ENCODE assay signal across 7 cellular contexts in genomic region chr4:122110304-122110703, GRCh38. TPM values are rescaled to one million over a fixed set of nuclear protein-coding genes. Genes with fewer than 3 reads are reported as not detected.
DNase-seq lines count a peak whose midpoint lies in the region; FAIRE-seq and TF ChIP-seq lines count a peak whose summit lies in the region.
"Not testable (repeated sequence)": the region's sequence is repeated elsewhere in the genome, so short reads cannot be mapped to it uniquely, and the experiment has no call there.

No MANE protein-coding gene starts in this region.

- H3K14ac ChIP-seq in H1 (ENCODE audit: insufficient read length); trophoblast cell (ENCODE audit: low read length): not testable (repeated sequence)

- H4K12ac ChIP-seq in trophoblast cell (ENCODE audit: low read depth, low read length): peak overlapping the region; percentile 43

- H3K9me3 ChIP-seq in PC-9 (ENCODE audit: insufficient read depth, low read depth); H1 (ENCODE audit: insufficient read depth in 2 of 2, low read depth in 1 of 2, low read length in 1 of 2); trophoblast cell (ENCODE audit: insufficient read depth, low read depth, low read length): not testable (repeated sequence)

- H3K4me3 ChIP-seq in PC-9: peak overlapping the region; percentile 44; the same call in 1 of the 2 replicates
- not testable (repeated sequence) for H3K4me3 ChIP-seq in H1 (ENCODE audit: extremely low read depth in 1 of 4, insufficient read depth in 2 of 4, low read depth in 3 of 4, low read length in 4 of 4); trophoblast cell (ENCODE audit: low read depth, low read length)

- not testable (repeated sequence) for H2BK120ac ChIP-seq in H1 (replicated peaks; ENCODE audit: low read depth, low read length); trophoblast cell (ENCODE audit: insufficient read depth, low read length, poor library complexity)

- not testable (repeated sequence) for H3K9ac ChIP-seq in H1 (replicated peaks in 1 of 4; ENCODE audit: extremely low read depth in 1 of 4, low read depth in 3 of 4, low read length in 3 of 4); trophoblast cell (ENCODE audit: low read length)

- peak; percentile 63 for DNase-seq in DMS53 (lab: John Stamatoyannopoulos, UW)
- peak in 2 of 3 experiments; percentile 70 to 79 for DNase-seq in NCI-H1417 (lab: John Stamatoyannopoulos, UW)
- peak; percentile 3 for DNase-seq in NCI-H2171 (lab: John Stamatoyannopoulos, UW)
- DNase-seq in PC-9: peak in 1 of 2 experiments; percentile 14
- peak in 1 of 2 experiments; percentile 52 for DNase-seq in H1 (ENCODE audit: low read depth in 1 of 2, low spot score in 2 of 2)
- DNase-seq in trophoblast cell: not testable (repeated sequence)

- not testable (repeated sequence) for H4K20me1 ChIP-seq in PC-9 (ENCODE audit: insufficient read depth); H1 (replicated peaks in 1 of 2; ENCODE audit: control insufficient read depth in 1 of 2, insufficient read depth in 2 of 2, low read length in 2 of 2)

- peak overlapping the region; percentile 48; the same call in 1 of the 2 replicates for H3K18ac ChIP-seq in H1 (ENCODE audit: extremely low read depth, low read length)
- not testable (repeated sequence) for H3K18ac ChIP-seq in trophoblast cell (ENCODE audit: low read length)

- H3K23me2 ChIP-seq in H1 (ENCODE audit: low read depth, low read length): not testable (repeated sequence)

- FAIRE-seq in H1 (lab: Jason Lieb, UNC): not testable (repeated sequence)

- peak overlapping the region; percentile 50 for H3K4me2 ChIP-seq in PC-9
- not testable (repeated sequence) for H3K4me2 ChIP-seq in H1 (ENCODE audit: insufficient read depth in 1 of 2, low read depth in 2 of 2, low read length in 2 of 2); trophoblast cell (ENCODE audit: low read length)

- TF ChIP-seq POLR2A in H1 (IDR thresholded peaks at IDR 0.05; ENCODE audit: control extremely low read depth in 1 of 2, low read depth in 2 of 2, low read length in 2 of 2): not testable (repeated sequence)

- not testable (repeated sequence) for TF ChIP-seq EP300 in H1 (IDR thresholded peaks at IDR 0.05; ENCODE audit: borderline replicate concordance in 1 of 2, low read depth in 2 of 2, low read length in 2 of 2)

- H3K27me3 ChIP-seq in PC-9 (ENCODE audit: insufficient read depth, low read depth); H1 (replicated peaks in 1 of 4; ENCODE audit: control insufficient read depth in 3 of 4, extremely low read depth in 1 of 4, insufficient read depth in 3 of 4, low read length in 3 of 4); trophoblast cell (ENCODE audit: insufficient read depth, low read length): not testable (repeated sequence)

- H3K4me1 ChIP-seq in PC-9 (replicated peaks; ENCODE audit: insufficient read depth); H1 (replicated peaks in 1 of 4; ENCODE audit: control insufficient read depth in 3 of 4, insufficient read depth in 4 of 4, low read length in 3 of 4); trophoblast cell (ENCODE audit: control insufficient read depth in 1 of 2, insufficient read depth in 2 of 2, low read length in 2 of 2): not testable (repeated sequence)

- H2BK12ac ChIP-seq in H1 (ENCODE audit: low read depth, low read length); trophoblast cell (ENCODE audit: low read length): not testable (repeated sequence)

- H4K5ac ChIP-seq in H1 (ENCODE audit: insufficient read length, low read depth, low read length): not testable (repeated sequence)

- WGBS in H1 (ENCODE audit: extremely low coverage in 1 of 2, insufficient coverage in 1 of 2, insufficient read length in 1 of 2, insufficient replicate concordance in 2 of 2, low coverage in 1 of 2, low lambda C conversion rate in 2 of 2, missing lambda C conversion rate in 1 of 2), 2 experiments: 95% methylated on average over 11 of the region's 14 CpGs; no CpG with 5 or more reads in 1 of the 2 experiments
- no CpG with 5 or more reads among the region's 14 CpGs for WGBS in trophoblast cell (ENCODE audit: extremely low coverage, insufficient coverage, insufficient read length)

- peak overlapping the region; percentile 63 for H2AFZ ChIP-seq in PC-9
- not testable (repeated sequence) for H2AFZ ChIP-seq in H1 (ENCODE audit: low read length); trophoblast cell (ENCODE audit: insufficient read depth, low read length, poor library complexity)

- not testable (repeated sequence) for H2BK15ac ChIP-seq in H1 (ENCODE audit: low read length)

- H3F3A ChIP-seq in PC-9 (ENCODE audit: insufficient read depth, low read depth): not testable (repeated sequence)

- H4K91ac ChIP-seq in H1 (replicated peaks; ENCODE audit: insufficient read length, low read length); trophoblast cell (ENCODE audit: low read depth, low read length): not testable (repeated sequence)

- not testable (repeated sequence) for H3K79me1 ChIP-seq in H1 (ENCODE audit: low read depth, low read length); trophoblast cell (ENCODE audit: low read length)

- not testable (repeated sequence) for BruUV-seq in PC-9 (replicated peaks; lab: Mats Ljungman, UMichigan)

- not testable (repeated sequence) for H3K36me3 ChIP-seq in PC-9 (ENCODE audit: low read depth); H1 (ENCODE audit: control insufficient read depth in 2 of 4, insufficient read depth in 4 of 4, low read length in 3 of 4); trophoblast cell (ENCODE audit: control insufficient read depth in 1 of 2, insufficient read depth in 2 of 2, low read length in 2 of 2)

- TF ChIP-seq CTCF in 22Rv1 (IDR thresholded peaks at IDR 0.05); PC-9 (conservative IDR thresholded peaks at IDR 0.05); H1 (IDR thresholded peaks at IDR 0.05; ENCODE audit: control extremely low read depth in 1 of 3, insufficient read depth in 1 of 3, low read depth in 1 of 3, low read length in 3 of 3): not testable (repeated sequence)

- not testable (repeated sequence) for TF ChIP-seq RAD21 in H1 (IDR thresholded peaks at IDR 0.05 in 1 of 2, conservative IDR thresholded peaks at IDR 0.05 in 1 of 2; ENCODE audit: low read depth in 2 of 2, low read length in 2 of 2)

- H3K9me2 ChIP-seq in PC-9 (ENCODE audit: insufficient read depth): not testable (repeated sequence)

- not testable (repeated sequence) for H2AK5ac ChIP-seq in H1 (ENCODE audit: low read depth, low read length); trophoblast cell (ENCODE audit: low read length)

- H3K23ac ChIP-seq in H1 (ENCODE audit: insufficient read length); trophoblast cell (ENCODE audit: low read length): not testable (repeated sequence)

- H2BK20ac ChIP-seq in H1 (ENCODE audit: low read length): not testable (repeated sequence)

- H3K27ac ChIP-seq in 22Rv1: peak overlapping the region; percentile 25; the same call in 1 of the 2 replicates
- H3K27ac ChIP-seq in PC-9; H1 (ENCODE audit: low read depth, low read length); trophoblast cell (ENCODE audit: low read depth, low read length): not testable (repeated sequence)

- intact Hi-C loops in PC-9 (cut with micrococcal nuclease; ENCODE audit: unreplicated experiment): not testable (repeated sequence)

- H3K56ac ChIP-seq in H1 (replicated peaks; ENCODE audit: insufficient read length, low read depth, low read length): not testable (repeated sequence)

- not testable (repeated sequence) for H3K4ac ChIP-seq in H1 (replicated peaks; ENCODE audit: insufficient read length, low read depth, low read length); trophoblast cell (ENCODE audit: low read depth, low read length)

- H2BK5ac ChIP-seq in H1 (ENCODE audit: low read depth, low read length); trophoblast cell (ENCODE audit: low read depth, low read length, poor library complexity): not testable (repeated sequence)

- not testable (repeated sequence) for H3K79me2 ChIP-seq in PC-9 (ENCODE audit: low read depth); H1 (ENCODE audit: control insufficient read depth in 1 of 2, insufficient read depth in 2 of 2, low read length in 2 of 2); trophoblast cell (ENCODE audit: control insufficient read depth, insufficient read depth, low read length, poor library complexity)

- CTCF ChIA-PET in PC-9 (lab: Charles Lee); H1 (lab: Charles Lee; ENCODE audit: partially characterized antibody): not testable (repeated sequence)

- POLR2A ChIA-PET in PC-9 (lab: Charles Lee; ENCODE audit: unreplicated experiment): not testable (repeated sequence)
- POLR2A ChIA-PET in H1 (lab: Charles Lee; ENCODE audit: partially characterized antibody): interaction anchor here (1.4 kb wide), 1 partner anchor 10 kb away, joined by 3 read pairs; no protein-coding TSS in a partner anchor

- H4K8ac ChIP-seq in H1 (ENCODE audit: extremely low read depth, insufficient read depth, low read length); trophoblast cell (ENCODE audit: low read depth, low read length): not testable (repeated sequence)

RNA-seq across cellular contexts. Expression of gene BLTP1, which starts 41.8 kb away (rescaled TPM):
- 44.0 and 48.4 TPM in 2 replicates for total RNA-seq in PC-9 (2021)
- total RNA-seq in H1 (2021; fragmentation: NEBNext Ultra II Directional; extraction: Animal tissue kit (Norgen Biotek cat#: 25700)): 27.9 and 29.8 TPM in 2 replicates
- 9.7 and 14.0 TPM in 2 replicates for polyA plus RNA-seq in H1 (2011; rRNA removed)
- polyA plus RNA-seq in H1 (2011; cell fraction: cytosol; rRNA removed): 19.1 TPM
- polyA plus RNA-seq in H1 (2011; cell fraction: nucleus; rRNA removed): 32.5 TPM
- 11.9 to 20.3 TPM (median 18.2 TPM) in 4 replicates for polyA plus RNA-seq in H1 (2012, experiment 1 of 2)
- polyA plus RNA-seq in H1 (2012, experiment 2 of 2): 0.85 TPM
- polyA plus RNA-seq in H1 (2013, experiment 1 of 2): 24.2 TPM
- polyA plus RNA-seq in H1 (2013, experiment 2 of 2): 19.8 TPM
- 105 and 121 TPM in 2 replicates for polyA minus RNA-seq in H1 (2011; rRNA and poly(A)+ RNA removed)
- 40.0 TPM for polyA minus RNA-seq in H1 (2011; cell fraction: cytosol; rRNA and poly(A)+ RNA removed)
- 256 TPM for polyA minus RNA-seq in H1 (2011; cell fraction: nucleus; rRNA and poly(A)+ RNA removed)
- 16.8 and 18.5 TPM in 2 replicates for polyA plus RNA-seq in trophoblast cell (2013)
